In genomic region chr14:104370256-104370870, GRCh38 we compare ENCODE assay signal across 8 cellular contexts.
DNase-seq lines count a peak whose midpoint lies in the region; ATAC-seq and TF ChIP-seq lines count a peak whose summit lies in the region.

No MANE protein-coding gene starts in this region.

- H2BK12ac ChIP-seq in H9 (ENCODE audit: insufficient read length, low read depth, low read length), result no peak overlapping the region

- H4K91ac ChIP-seq in H9 (ENCODE audit: insufficient read length, low read depth, low read length), result no peak overlapping the region

- H4K5ac ChIP-seq in H9 (ENCODE audit: insufficient read length, low read depth, low read length), result no peak overlapping the region

- H3K18ac ChIP-seq in H9 (ENCODE audit: insufficient read length, low read depth, low read length), result no peak overlapping the region

- peak; percentile 70 for TF ChIP-seq CTCF in H9 (conservative IDR thresholded peaks at IDR 0.05)
- peak in 3 of 4 experiments; percentile 30 to 66 (median 39) for TF ChIP-seq CTCF in prostate gland (IDR thresholded peaks at IDR 0.05)
- TF ChIP-seq CTCF in natural killer cell (IDR thresholded peaks at IDR 0.05), result no peak

- no peak overlapping the region for H2AK5ac ChIP-seq in H9 (ENCODE audit: insufficient read length, low read length)

- ATAC-seq in GM21576 (IDR thresholded peaks at IDR 0.05; ENCODE audit: unreplicated experiment) (no peak), natural killer cell (no peak), GM19023 (IDR thresholded peaks at IDR 0.05; ENCODE audit: unreplicated experiment) (no peak)

- H3K79me1 ChIP-seq in H9 (ENCODE audit: insufficient read depth, low read depth, low read length, poor library complexity, severe bottlenecking), result no peaks in the 10 kb centered on the region

- H2AFZ ChIP-seq in H9 (ENCODE audit: low read length), result no peak overlapping the region

- H3K9ac ChIP-seq in H9 (ENCODE audit: extremely low read depth, insufficient read length, low read length), result no peak overlapping the region

- H3K9me3 Mint-ChIP-seq in H9, result no peaks in the 10 kb centered on the region
- no peaks in the 10 kb centered on the region for H3K9me3 Mint-ChIP-seq in natural killer cell

- no peaks in the 10 kb centered on the region for H3K9me3 ChIP-seq in H9 (ENCODE audit: control insufficient read depth, low read depth, low read length)
- H3K9me3 ChIP-seq in prostate gland, result no peaks in the 10 kb centered on the region

- peaks cover 3% of the 10 kb centered on the region; the same call in 1 of the 2 replicates for H3K27me3 Mint-ChIP-seq in H9 (ENCODE audit: low read depth)
- H3K27me3 Mint-ChIP-seq in natural killer cell (ENCODE audit: low read depth in 2 of 2), result no peaks in the 10 kb centered on the region

- H2BK20ac ChIP-seq in H9 (ENCODE audit: low read depth, low read length, poor library complexity, severe bottlenecking), result no peak overlapping the region

- no peak overlapping the region for H3K14ac ChIP-seq in H9 (ENCODE audit: insufficient read depth, low read length)

- no peak overlapping the region for H2BK5ac ChIP-seq in H9 (ENCODE audit: insufficient read length, low read length)

- no peak overlapping the region for H3K27ac Mint-ChIP-seq in H9
- no peak overlapping the region for H3K27ac Mint-ChIP-seq in natural killer cell

- no peaks in the 10 kb centered on the region for H4K20me1 ChIP-seq in H9 (ENCODE audit: control insufficient read depth, insufficient read depth, insufficient read length)

- H3T11ph ChIP-seq in H9 (ENCODE audit: low read length), result no peak overlapping the region

- DNase-seq in H9 (peak; percentile 74), NCI-H526 treated with DMSO at 0.1 percent for 48 hours (lab: John Stamatoyannopoulos, UW) (peak; percentile 51), globus pallidus (ENCODE audit: low spot score) (peak; percentile 17), prostate gland (ENCODE audit: low spot score) (peak; percentile 16), GDM1 (lab: John Stamatoyannopoulos, UW) (no peak), natural killer cell (no peak)

- H3K23me2 ChIP-seq in H9 (ENCODE audit: insufficient read length, low read depth, low read length, poor library complexity, severe bottlenecking), result no peaks in the 10 kb centered on the region

- H3K36me3 Mint-ChIP-seq in H9 (ENCODE audit: insufficient read depth in 1 of 3, low read depth in 3 of 3) (no peaks in the 10 kb centered on the region), natural killer cell (no peaks in the 10 kb centered on the region)

- H3K27me3 ChIP-seq in H9 (ENCODE audit: insufficient read depth, low read length), result no peaks in the 10 kb centered on the region
- H3K27me3 ChIP-seq in prostate gland (replicated peaks; ENCODE audit: insufficient read depth), result peaks cover 13% of the 10 kb centered on the region

- H3K56ac ChIP-seq in H9 (ENCODE audit: insufficient read length, low read depth, low read length), result no peak overlapping the region

- H3K4me1 Mint-ChIP-seq in H9, result peaks cover 14 to 28% of the 10 kb centered on the region in 2 experiments
- no peaks in the 10 kb centered on the region for H3K4me1 Mint-ChIP-seq in natural killer cell

- H3K4me3 Mint-ChIP-seq in H9 (no peak overlapping the region), natural killer cell (no peak overlapping the region)

- H2BK120ac ChIP-seq in H9 (ENCODE audit: low read depth, low read length, poor library complexity, severe bottlenecking), result no peak overlapping the region

- no peak overlapping the region for H4K8ac ChIP-seq in H9 (replicated peaks; ENCODE audit: insufficient read length, low read depth, low read length)

- no peak overlapping the region for H3K4ac ChIP-seq in H9 (ENCODE audit: low read depth, low read length)

- no peaks in the 10 kb centered on the region for H3K4me1 ChIP-seq in H9 (ENCODE audit: insufficient read depth, low read length)
- H3K4me1 ChIP-seq in prostate gland (replicated peaks), result no peaks in the 10 kb centered on the region

- WGBS in H9 (ENCODE audit: extremely low coverage, insufficient read length, low lambda C conversion rate), result no CpG with 5 or more reads among the region's 22 CpGs
- WGBS in prostate gland, result 51% methylated on average over 22 of the region's 22 CpGs

- no peak overlapping the region for H3K23ac ChIP-seq in H9 (ENCODE audit: insufficient read length, low read depth, low read length)

- H3K27ac ChIP-seq in H9 (ENCODE audit: insufficient read length, low read depth, low read length), result no peak overlapping the region
- no peak overlapping the region for H3K27ac ChIP-seq in prostate gland

- no peak overlapping the region for H3K4me2 ChIP-seq in H9 (ENCODE audit: insufficient read depth, insufficient read length, low read length)

- no peak overlapping the region for H2BK15ac ChIP-seq in H9 (ENCODE audit: low read depth, low read length)

- intact Hi-C loops in prostate gland (cut with DNase I), result loop anchor here (10.0 kb wide), 1 partner anchor 236 kb away; the partner anchor contains the start of gene KIF26A
- intact Hi-C loops in natural killer cell (cut with micrococcal nuclease), result no loop called here

- no peak overlapping the region for H3K4me3 ChIP-seq in prostate gland

- no peaks in the 10 kb centered on the region for H3K79me2 ChIP-seq in H9 (ENCODE audit: insufficient read depth, low read length)

- H3K36me3 ChIP-seq in prostate gland, result no peaks in the 10 kb centered on the region

- TF ChIP-seq POLR2A in prostate gland (IDR thresholded peaks at IDR 0.05), result no peak

Comparison
In these comparisons a context has a peak if more than half of its experiments do, and no peak if none do; other contexts are left out.
1. DNase-seq: peak in H9 (single experiment), NCI-H526 treated with DMSO at 0.1 percent for 48 hours (single experiment), globus pallidus (single experiment) and prostate gland (single experiment); none in GDM1 (single experiment) and natural killer cell (single experiment).